Comparison of ENCODE assay signal across 8 cellular contexts in the genomic region with DNA sequence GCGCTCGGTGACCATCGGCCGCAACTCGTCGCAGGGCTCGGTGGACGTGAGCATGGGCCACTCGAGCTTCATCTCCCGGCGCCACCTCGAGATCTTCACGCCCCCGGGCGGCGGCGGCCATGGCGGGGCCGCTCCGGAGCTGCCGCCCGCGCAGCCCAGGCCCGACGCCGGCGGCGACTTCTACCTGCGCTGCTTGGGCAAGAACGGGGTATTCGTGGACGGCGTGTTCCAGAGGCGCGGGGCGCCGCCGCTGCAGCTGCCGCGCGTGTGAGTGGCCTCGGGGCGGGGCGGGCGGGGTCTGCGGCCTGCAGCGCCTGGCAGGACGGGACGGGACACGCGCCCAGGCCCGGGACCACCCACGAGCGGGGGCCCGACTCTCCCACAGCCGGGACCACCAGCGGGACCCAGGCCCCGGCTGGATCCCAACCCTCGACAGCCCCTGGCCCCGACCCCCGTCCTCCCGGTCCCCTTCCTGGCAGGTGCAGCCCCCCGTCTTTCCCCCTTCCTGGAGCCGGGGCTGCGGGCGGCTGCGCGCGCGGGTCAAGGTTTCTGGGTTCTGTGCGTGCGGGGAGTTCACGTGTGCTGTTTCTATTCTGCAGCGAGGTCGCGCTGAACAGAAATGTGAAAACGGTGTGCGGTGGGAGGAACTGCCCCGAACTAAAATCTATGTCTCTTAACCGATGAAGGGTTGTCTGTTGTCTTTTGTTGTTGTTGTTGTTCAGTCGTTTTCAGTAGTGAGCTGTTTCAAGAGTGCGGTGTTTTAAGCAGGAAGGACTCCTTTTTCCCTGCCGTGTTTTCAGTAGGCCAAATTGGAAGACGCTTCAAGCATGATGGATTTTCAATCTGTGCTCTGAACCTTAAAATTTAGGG. TPM values are rescaled to one million over a fixed set of nuclear protein-coding genes. Genes with fewer than 3 reads are reported as not detected.
DNase-seq lines count a peak whose midpoint lies in the region; ATAC-seq, FAIRE-seq and TF ChIP-seq lines count a peak whose summit lies in the region.

No MANE protein-coding gene starts in this region.

- ATAC-seq in SK-N-SH treated with all-trans-retinoic acid at 6 μM for 48 hours: peak; percentile 33

- DNase-seq in Caki2 (ENCODE audit: low read depth) (peak; percentile 39), HFF-Myc (ENCODE audit: extremely low read depth, low read depth) (no peak), astrocyte of the hippocampus (ENCODE audit: low read depth, low spot score) (peak; percentile 52), small intestine (no peak), H54 (ENCODE audit: insufficient read length, low spot score) (no peak), OCI-M2 (lab: John Stamatoyannopoulos, UW; ENCODE audit: unreplicated experiment) (no peak)

- TF ChIP-seq POLR2A in H54 (IDR thresholded peaks at IDR 0.05; ENCODE audit: low read depth, low read length): no peak

- H3K27ac ChIP-seq in small intestine (ENCODE audit: low read depth in 1 of 2, low read length in 1 of 2): peak overlapping the region; percentile 52 to 99

- no peaks in the 10 kb centered on the region for H3K27me3 ChIP-seq in small intestine (ENCODE audit: control insufficient read depth in 2 of 2, insufficient read depth in 2 of 2, low read length in 2 of 2)

- H3K4me3 ChIP-seq in HFF-Myc (replicated peaks; ENCODE audit: low read depth, low read length) (peak overlapping the region; percentile 71), iPS-18c (ENCODE audit: insufficient read depth, low read depth, low read length) (peak overlapping the region; percentile 75), small intestine (ENCODE audit: low read depth in 1 of 2, low read length in 2 of 2) (peak overlapping the region; percentile 88)

- no peak for FAIRE-seq in small intestine (lab: Jason Lieb, UNC)
- no peak for FAIRE-seq in H54 (lab: Jason Lieb, UNC)

- 0% methylated on average over 51 to 84 of the region's 84 CpGs for WGBS in small intestine, 3 donors

- H3K4me1 ChIP-seq in small intestine (ENCODE audit: control insufficient read depth in 2 of 2, insufficient read depth in 1 of 2, low read depth in 1 of 2, low read length in 1 of 2): no peaks in the 10 kb centered on the region

- no peak for TF ChIP-seq CTCF in HFF-Myc (IDR thresholded peaks at IDR 0.05; ENCODE audit: low read depth, low read length, missing control alignments)

- H3K9me3 ChIP-seq in iPS-18c (ENCODE audit: control insufficient read depth, insufficient read depth, low read length): no peaks in the 10 kb centered on the region
- no peaks in the 10 kb centered on the region for H3K9me3 ChIP-seq in small intestine (ENCODE audit: control insufficient read depth, low read depth)

- in situ Hi-C loops in Caki2 (cut with HindIII; ENCODE audit: low pct_unique_long_range_greater_than_20kb, low sequenced_read_pairs): no loop called here

- no peaks in the 10 kb centered on the region for H3K36me3 ChIP-seq in small intestine (ENCODE audit: control insufficient read depth in 2 of 2, insufficient read depth in 2 of 2, low read length in 2 of 2)

TF ChIP-seq in SK-N-SH treated with all-trans-retinoic acid at 6 μM for 48 hours, 23 proteins besides CTCF, POLR2A, EP300 and RAD21:
- TF ChIP-seq TOX (CRISPR knock-in tag; IDR thresholded peaks at IDR 0.05; ENCODE audit: borderline replicate concordance) (no peak), ZNF8 (CRISPR knock-in tag; IDR thresholded peaks at IDR 0.05) (no peak), ZNF565 (CRISPR knock-in tag; conservative IDR thresholded peaks at IDR 0.05; ENCODE audit: low read depth) (no peak)

RNA-seq across cellular contexts. Expression of gene FOXK2, which starts 0.7 kb away (rescaled TPM):
- total RNA-seq in Caki2 (2014; rRNA removed; shearing (Covaris generic); ENCODE audit: low replicate concordance): 22.3 and 24.2 TPM in 2 replicates
- polyA plus RNA-seq in small intestine: 10 to 100 TPM; 11.6 to 18.8 (median 17.2) TPM

Comparison
In these comparisons a context has a peak if more than half of its experiments do, and no peak if none do; other contexts are left out.
1. DNase-seq: peak in Caki2 (single experiment) and astrocyte of the hippocampus (single experiment); none in HFF-Myc (single experiment), small intestine (single experiment), H54 (single experiment) and OCI-M2 (single experiment).
2. Peak in every context shown above with its lines, with median percentiles within 50 percentile points of each other: H3K4me3 ChIP-seq.